1 cellular context compared by ENCODE assay signal in the genomic region with DNA sequence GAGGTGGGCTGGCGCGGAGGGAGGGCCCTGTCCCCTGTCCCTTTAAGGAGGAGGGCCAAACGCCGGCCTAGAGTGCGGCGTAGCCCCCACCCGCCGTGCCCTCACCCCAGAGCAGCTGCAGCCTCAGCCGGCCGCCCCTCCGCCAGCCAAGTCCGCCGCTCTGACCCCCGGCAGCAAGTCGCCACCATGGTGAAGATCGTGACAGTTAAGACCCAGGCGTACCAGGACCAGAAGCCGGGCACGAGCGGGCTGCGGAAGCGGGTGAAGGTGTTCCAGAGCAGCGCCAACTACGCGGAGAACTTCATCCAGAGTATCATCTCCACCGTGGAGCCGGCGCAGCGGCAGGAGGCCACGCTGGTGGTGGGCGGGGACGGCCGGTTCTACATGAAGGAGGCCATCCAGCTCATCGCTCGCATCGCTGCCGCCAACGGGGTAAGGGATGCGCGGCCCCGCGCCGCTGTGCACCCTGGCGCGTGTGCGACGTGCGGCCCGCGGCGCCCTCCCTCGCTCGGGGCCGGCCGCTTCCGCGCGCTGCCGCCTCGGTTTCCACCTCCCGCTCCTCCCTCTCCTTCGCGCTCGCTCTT.
A peak's percentile ranks its signal among the peaks of the same experiment; 100 is the strongest.
TF ChIP-seq lines count a peak whose summit lies in the region.

PGM1 (plus strand) TSS at position 109 of the 584 bp plus-strand sequence; CDS start at position 187, 78 bp downstream.

TF ChIP-seq in WTC11, 78 proteins besides CTCF, POLR2A, EP300 and RAD21 (continued from another document and continues in another):
- TF ChIP-seq STAT6 (CRISPR knock-in tag; conservative IDR thresholded peaks at IDR 0.05; ENCODE audit: low read depth) = peak; percentile 30; the same call in 1 of the 2 replicates
- TF ChIP-seq NFATC4 (CRISPR knock-in tag; IDR thresholded peaks at IDR 0.05) = no peak
- TF ChIP-seq OVOL2 (CRISPR knock-in tag; IDR thresholded peaks at IDR 0.05; ENCODE audit: borderline replicate concordance) = no peak
- TF ChIP-seq ELF4 (CRISPR knock-in tag; IDR thresholded peaks at IDR 0.05; ENCODE audit: low read depth) = no peak
- TF ChIP-seq, protein P1, sequence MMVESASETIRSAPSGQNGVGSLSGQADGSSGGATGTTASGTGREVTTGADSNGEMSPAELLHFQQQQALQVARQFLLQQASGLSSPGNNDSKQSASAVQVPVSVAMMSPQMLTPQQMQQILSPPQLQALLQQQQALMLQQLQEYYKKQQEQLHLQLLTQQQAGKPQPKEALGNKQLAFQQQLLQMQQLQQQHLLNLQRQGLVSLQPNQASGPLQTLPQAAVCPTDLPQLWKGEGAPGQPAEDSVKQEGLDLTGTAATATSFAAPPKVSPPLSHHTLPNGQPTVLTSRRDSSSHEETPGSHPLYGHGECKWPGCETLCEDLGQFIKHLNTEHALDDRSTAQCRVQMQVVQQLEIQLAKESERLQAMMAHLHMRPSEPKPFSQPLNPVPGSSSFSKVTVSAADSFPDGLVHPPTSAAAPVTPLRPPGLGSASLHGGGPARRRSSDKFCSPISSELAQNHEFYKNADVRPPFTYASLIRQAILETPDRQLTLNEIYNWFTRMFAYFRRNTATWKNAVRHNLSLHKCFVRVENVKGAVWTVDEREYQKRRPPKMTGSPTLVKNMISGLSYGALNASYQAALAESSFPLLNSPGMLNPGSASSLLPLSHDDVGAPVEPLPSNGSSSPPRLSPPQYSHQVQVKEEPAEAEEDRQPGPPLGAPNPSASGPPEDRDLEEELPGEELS (CRISPR knock-in tag; IDR thresholded peaks at IDR 0.05) = no peak; the same call in 1 of the 2 replicates
- TF ChIP-seq, protein P2, sequence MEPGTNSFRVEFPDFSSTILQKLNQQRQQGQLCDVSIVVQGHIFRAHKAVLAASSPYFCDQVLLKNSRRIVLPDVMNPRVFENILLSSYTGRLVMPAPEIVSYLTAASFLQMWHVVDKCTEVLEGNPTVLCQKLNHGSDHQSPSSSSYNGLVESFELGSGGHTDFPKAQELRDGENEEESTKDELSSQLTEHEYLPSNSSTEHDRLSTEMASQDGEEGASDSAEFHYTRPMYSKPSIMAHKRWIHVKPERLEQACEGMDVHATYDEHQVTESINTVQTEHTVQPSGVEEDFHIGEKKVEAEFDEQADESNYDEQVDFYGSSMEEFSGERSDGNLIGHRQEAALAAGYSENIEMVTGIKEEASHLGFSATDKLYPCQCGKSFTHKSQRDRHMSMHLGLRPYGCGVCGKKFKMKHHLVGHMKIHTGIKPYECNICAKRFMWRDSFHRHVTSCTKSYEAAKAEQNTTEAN (CRISPR knock-in tag; IDR thresholded peaks at IDR 0.05) = peak; percentile 66; the same call in 1 of the 2 replicates
- TF ChIP-seq JUN (CRISPR knock-in tag; IDR thresholded peaks at IDR 0.05) = no peak
- peak; percentile 74 for TF ChIP-seq MYBL2 (CRISPR knock-in tag; IDR thresholded peaks at IDR 0.05)
- TF ChIP-seq FOXJ3 (CRISPR knock-in tag; IDR thresholded peaks at IDR 0.05; ENCODE audit: borderline replicate concordance) = no peak
- TF ChIP-seq NR1H2 (CRISPR knock-in tag; IDR thresholded peaks at IDR 0.05) = no peak
- TF ChIP-seq, protein P3, sequence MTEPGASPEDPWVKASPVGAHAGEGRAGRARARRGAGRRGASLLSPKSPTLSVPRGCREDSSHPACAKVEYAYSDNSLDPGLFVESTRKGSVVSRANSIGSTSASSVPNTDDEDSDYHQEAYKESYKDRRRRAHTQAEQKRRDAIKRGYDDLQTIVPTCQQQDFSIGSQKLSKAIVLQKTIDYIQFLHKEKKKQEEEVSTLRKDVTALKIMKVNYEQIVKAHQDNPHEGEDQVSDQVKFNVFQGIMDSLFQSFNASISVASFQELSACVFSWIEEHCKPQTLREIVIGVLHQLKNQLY (CRISPR knock-in tag; IDR thresholded peaks at IDR 0.05) = no peak
- TF ChIP-seq ZSCAN18 (CRISPR knock-in tag; IDR thresholded peaks at IDR 0.05) = no peak
- TF ChIP-seq ZNF232 (CRISPR knock-in tag; IDR thresholded peaks at IDR 0.05) = no peak
- no peak for TF ChIP-seq USF2 (CRISPR knock-in tag; IDR thresholded peaks at IDR 0.05)
- no peak for TF ChIP-seq IRF2 (CRISPR knock-in tag; IDR thresholded peaks at IDR 0.05; ENCODE audit: borderline replicate concordance, low read depth)
- TF ChIP-seq AFF4 (CRISPR knock-in tag; IDR thresholded peaks at IDR 0.05; ENCODE audit: borderline replicate concordance) = 0 out of 2 replicates have a peak, but pooled peaks have one; percentile 43
- peak; percentile 5; the same call in 1 of the 2 replicates for TF ChIP-seq CREM (CRISPR knock-in tag; IDR thresholded peaks at IDR 0.05)
- no peak; the same call in 1 of the 2 replicates for TF ChIP-seq TP53 (CRISPR knock-in tag; IDR thresholded peaks at IDR 0.05)
- TF ChIP-seq ETV6 (CRISPR knock-in tag; IDR thresholded peaks at IDR 0.05) = peak; percentile 48; the same call in 1 of the 2 replicates
- TF ChIP-seq ZNF423 (CRISPR knock-in tag; IDR thresholded peaks at IDR 0.05) = no peak
- no peak for TF ChIP-seq EMX1 (CRISPR knock-in tag; IDR thresholded peaks at IDR 0.05)
- TF ChIP-seq, protein P4, sequence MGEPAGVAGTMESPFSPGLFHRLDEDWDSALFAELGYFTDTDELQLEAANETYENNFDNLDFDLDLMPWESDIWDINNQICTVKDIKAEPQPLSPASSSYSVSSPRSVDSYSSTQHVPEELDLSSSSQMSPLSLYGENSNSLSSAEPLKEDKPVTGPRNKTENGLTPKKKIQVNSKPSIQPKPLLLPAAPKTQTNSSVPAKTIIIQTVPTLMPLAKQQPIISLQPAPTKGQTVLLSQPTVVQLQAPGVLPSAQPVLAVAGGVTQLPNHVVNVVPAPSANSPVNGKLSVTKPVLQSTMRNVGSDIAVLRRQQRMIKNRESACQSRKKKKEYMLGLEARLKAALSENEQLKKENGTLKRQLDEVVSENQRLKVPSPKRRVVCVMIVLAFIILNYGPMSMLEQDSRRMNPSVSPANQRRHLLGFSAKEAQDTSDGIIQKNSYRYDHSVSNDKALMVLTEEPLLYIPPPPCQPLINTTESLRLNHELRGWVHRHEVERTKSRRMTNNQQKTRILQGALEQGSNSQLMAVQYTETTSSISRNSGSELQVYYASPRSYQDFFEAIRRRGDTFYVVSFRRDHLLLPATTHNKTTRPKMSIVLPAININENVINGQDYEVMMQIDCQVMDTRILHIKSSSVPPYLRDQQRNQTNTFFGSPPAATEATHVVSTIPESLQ (CRISPR knock-in tag; IDR thresholded peaks at IDR 0.05) = no peak
- TF ChIP-seq FOXK1 (CRISPR knock-in tag; IDR thresholded peaks at IDR 0.05) = peak; percentile 36
- TF ChIP-seq FOXP1 (CRISPR knock-in tag; IDR thresholded peaks at IDR 0.05; ENCODE audit: borderline replicate concordance) = 0 out of 2 replicates have a peak, but pooled peaks have one; percentile 8
- TF ChIP-seq, protein P5, sequence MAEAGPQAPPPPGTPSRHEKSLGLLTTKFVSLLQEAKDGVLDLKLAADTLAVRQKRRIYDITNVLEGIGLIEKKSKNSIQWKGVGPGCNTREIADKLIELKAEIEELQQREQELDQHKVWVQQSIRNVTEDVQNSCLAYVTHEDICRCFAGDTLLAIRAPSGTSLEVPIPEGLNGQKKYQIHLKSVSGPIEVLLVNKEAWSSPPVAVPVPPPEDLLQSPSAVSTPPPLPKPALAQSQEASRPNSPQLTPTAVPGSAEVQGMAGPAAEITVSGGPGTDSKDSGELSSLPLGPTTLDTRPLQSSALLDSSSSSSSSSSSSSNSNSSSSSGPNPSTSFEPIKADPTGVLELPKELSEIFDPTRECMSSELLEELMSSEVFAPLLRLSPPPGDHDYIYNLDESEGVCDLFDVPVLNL (CRISPR knock-in tag; IDR thresholded peaks at IDR 0.05; ENCODE audit: borderline replicate concordance, low read depth) = no peak
- TF ChIP-seq CBFB (CRISPR knock-in tag; IDR thresholded peaks at IDR 0.05; ENCODE audit: low read depth) = no peak
- TF ChIP-seq, protein P6, sequence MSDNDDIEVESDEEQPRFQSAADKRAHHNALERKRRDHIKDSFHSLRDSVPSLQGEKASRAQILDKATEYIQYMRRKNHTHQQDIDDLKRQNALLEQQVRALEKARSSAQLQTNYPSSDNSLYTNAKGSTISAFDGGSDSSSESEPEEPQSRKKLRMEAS (CRISPR knock-in tag; IDR thresholded peaks at IDR 0.05) = no peak
- TF ChIP-seq IRF1 (CRISPR knock-in tag; IDR thresholded peaks at IDR 0.05) = no peak
- TF ChIP-seq KAT7 (CRISPR knock-in tag; IDR thresholded peaks at IDR 0.05; ENCODE audit: borderline replicate concordance) = no peak; the same call in 1 of the 2 replicates
- TF ChIP-seq ESRRA (CRISPR knock-in tag; IDR thresholded peaks at IDR 0.05; ENCODE audit: borderline replicate concordance) = peak; percentile 59; the same call in 1 of the 2 replicates
- TF ChIP-seq NR2C2 (CRISPR knock-in tag; IDR thresholded peaks at IDR 0.05) = no peak
- TF ChIP-seq, protein P7, sequence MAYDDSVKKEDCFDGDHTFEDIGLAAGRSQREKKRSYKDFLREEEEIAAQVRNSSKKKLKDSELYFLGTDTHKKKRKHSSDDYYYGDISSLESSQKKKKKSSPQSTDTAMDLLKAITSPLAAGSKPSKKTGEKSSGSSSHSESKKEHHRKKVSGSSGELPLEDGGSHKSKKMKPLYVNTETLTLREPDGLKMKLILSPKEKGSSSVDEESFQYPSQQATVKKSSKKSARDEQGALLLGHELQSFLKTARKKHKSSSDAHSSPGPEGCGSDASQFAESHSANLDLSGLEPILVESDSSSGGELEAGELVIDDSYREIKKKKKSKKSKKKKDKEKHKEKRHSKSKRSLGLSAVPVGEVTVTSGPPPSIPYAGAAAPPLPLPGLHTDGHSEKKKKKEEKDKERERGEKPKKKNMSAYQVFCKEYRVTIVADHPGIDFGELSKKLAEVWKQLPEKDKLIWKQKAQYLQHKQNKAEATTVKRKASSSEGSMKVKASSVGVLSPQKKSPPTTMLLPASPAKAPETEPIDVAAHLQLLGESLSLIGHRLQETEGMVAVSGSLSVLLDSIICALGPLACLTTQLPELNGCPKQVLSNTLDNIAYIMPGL (CRISPR knock-in tag; IDR thresholded peaks at IDR 0.05) = no peak; the same call in 1 of the 2 replicates
- TF ChIP-seq NFE2L1 (CRISPR knock-in tag; IDR thresholded peaks at IDR 0.05) = peak; percentile 75; the same call in 1 of the 2 replicates
